11 cellular contexts compared by ENCODE assay signal in the genomic region with DNA sequence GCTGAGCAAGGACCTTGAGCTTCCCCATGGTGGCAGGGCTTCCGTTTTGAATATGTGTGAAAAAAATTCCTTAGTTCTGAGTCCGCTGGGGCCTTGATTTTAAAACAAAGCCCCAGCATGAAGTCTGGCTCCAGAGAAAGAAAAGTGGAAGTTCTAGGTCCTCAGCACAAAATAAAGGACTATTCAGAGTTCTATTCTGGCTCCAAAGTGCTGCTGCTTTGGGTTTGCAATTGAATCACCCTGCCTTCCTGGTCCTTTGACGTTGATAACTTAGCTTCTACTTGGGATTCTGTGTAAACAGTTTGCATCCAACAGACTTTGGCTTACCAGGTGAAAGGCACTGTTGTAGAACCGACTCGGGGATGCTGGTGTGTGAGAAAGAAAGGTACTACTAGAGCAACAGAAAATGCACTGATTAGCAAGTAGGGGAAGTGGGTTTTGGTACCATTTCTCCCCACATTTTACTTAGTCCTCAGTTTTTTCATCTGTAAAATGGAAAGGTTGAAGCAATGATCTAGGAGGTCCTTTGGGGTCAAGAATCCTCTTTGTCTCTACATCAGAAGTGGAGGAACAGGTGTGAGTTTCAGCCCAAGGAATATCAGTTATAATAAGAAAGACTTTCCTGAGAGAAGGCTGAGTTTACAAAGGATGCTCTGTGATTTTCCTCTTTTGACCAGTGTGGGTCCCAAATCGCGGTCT. TPM values are rescaled to one million over a fixed set of nuclear protein-coding genes. Genes with fewer than 3 reads are reported as not detected.
A peak's percentile ranks its signal among the peaks of the same experiment; 100 is the strongest.
DNase-seq lines count a peak whose midpoint lies in the region; ATAC-seq, FAIRE-seq and TF ChIP-seq lines count a peak whose summit lies in the region.
"Had no signal": no experiment of that assay in that cellular context is flagged by ENCODE, and none has a peak within 500 bp of the region (broad histone marks: within the 10 kb centered on the region; RNA-seq: fewer than 3 reads in every experiment).

No MANE protein-coding gene starts in this region.

- H3K36me3 ChIP-seq in adrenal gland (replicated peaks in 1 of 2), result no peaks in the 10 kb centered on the region
- no peaks in the 10 kb centered on the region for H3K36me3 ChIP-seq in psoas muscle (ENCODE audit: insufficient read depth in 1 of 2, low read depth in 1 of 2)
- no peaks in the 10 kb centered on the region for H3K36me3 ChIP-seq in CD4-positive, alpha-beta memory T cell (ENCODE audit: insufficient read depth, low read length)
- H3K36me3 ChIP-seq: HAP-1 had no signal

- 22% methylated on average over 7 of the region's 7 CpGs for WGBS in A549 (ENCODE audit: missing lambda C conversion rate)
- WGBS in adrenal gland, 4 donors, result 59 to 66% (median 63%) methylated on average over 7 of the region's 7 CpGs
- 67 to 72% (median 72%) methylated on average over 7 of the region's 7 CpGs for WGBS in psoas muscle, 3 donors

- CTCF ChIA-PET in A549 (lab: Yijun Ruan, JAX), result interaction anchor here (0.9 to 1.4 kb wide), 4 partner anchors 9 to 82 kb away, joined by 3 to 4 read pairs (median 4); no protein-coding TSS in a partner anchor
- CTCF ChIA-PET in CD4-positive, alpha-beta memory T cell (lab: Charles Lee; ENCODE audit: partially characterized antibody), result no interaction called here

- H3K4me1 ChIP-seq in A549, result peaks cover 77% of the 10 kb centered on the region
- H3K4me1 ChIP-seq in adrenal gland (replicated peaks in 1 of 2), result peaks cover 0 to 15% of the 10 kb centered on the region in 2 donors
- peaks cover 3% of the 10 kb centered on the region for H3K4me1 ChIP-seq in psoas muscle
- H3K4me1 ChIP-seq in CD4-positive, alpha-beta memory T cell (ENCODE audit: insufficient read depth, low read length), result no peaks in the 10 kb centered on the region
- H3K4me1 ChIP-seq: HAP-1 had no signal

- no peak for ATAC-seq in A549
- ATAC-seq in psoas muscle, result no peak
- ATAC-seq in HG03565 (IDR thresholded peaks at IDR 0.05; ENCODE audit: unreplicated experiment), result no peak

- no peak for TF ChIP-seq RAD21 in A549 (conservative IDR thresholded peaks at IDR 0.05 in 1 of 2, IDR thresholded peaks at IDR 0.05 in 1 of 2)

- no peak overlapping the region for H3K4me3 Mint-ChIP-seq in CD4-positive, alpha-beta memory T cell

- TF ChIP-seq EP300 in A549 (IDR thresholded peaks at IDR 0.05), result no peak

- H3K9me3 ChIP-seq in A549 (no peaks in the 10 kb centered on the region), adrenal gland (replicated peaks in 1 of 3) (peaks cover 0 to 4% (median 0%) of the 10 kb centered on the region in 3 donors), psoas muscle (no peaks in the 10 kb centered on the region)
- H3K9me3 ChIP-seq in CD4-positive, alpha-beta memory T cell (ENCODE audit: control insufficient read depth in 1 of 2, low read length in 2 of 2), result no peaks in the 10 kb centered on the region
- H3K9me3 ChIP-seq: HAP-1 had no signal

- H3K9me3 Mint-ChIP-seq in CD4-positive, alpha-beta memory T cell, result peaks cover 0 to 3% (median 0%) of the 10 kb centered on the region in 8 donors

- no peak overlapping the region for H3K27ac Mint-ChIP-seq in CD4-positive, alpha-beta memory T cell

- TF ChIP-seq CTCF in A549 (IDR thresholded peaks at IDR 0.05) (no peak), adrenal gland (IDR thresholded peaks at IDR 0.05) (no peak), psoas muscle (IDR thresholded peaks at IDR 0.05) (no peak)

- H3K27me3 Mint-ChIP-seq in CD4-positive, alpha-beta memory T cell, result peaks cover 14 to 16% of the 10 kb centered on the region in 2 donors

- intact Hi-C loops in adrenal gland (cut with DNase I) (no loop called here), psoas muscle (cut with DNase I) (no loop called here)
- intact Hi-C loops in CD4-positive, alpha-beta memory T cell (cut with micrococcal nuclease), result no loop called here

- H3K27me3 ChIP-seq in adrenal gland (no peaks in the 10 kb centered on the region), psoas muscle (ENCODE audit: insufficient read depth in 3 of 3, low read length in 2 of 3) (no peaks in the 10 kb centered on the region)
- H3K27me3 ChIP-seq in CD4-positive, alpha-beta memory T cell (ENCODE audit: insufficient read depth, low read length), result no peaks in the 10 kb centered on the region

- FAIRE-seq in A549 (lab: Jason Lieb, UNC), result no peak
- no peak for FAIRE-seq in HTR-8/SVneo (lab: Jason Lieb, UNC)

- peak overlapping the region; percentile 81 for H3K4me2 ChIP-seq in A549

- H3K27ac ChIP-seq in A549, result peak overlapping the region; percentile 83 to 92
- H3K27ac ChIP-seq in adrenal gland, result peak overlapping the region in 4 of 5 donors; percentile 20 to 72 (median 52)
- peak overlapping the region; percentile 24 for H3K27ac ChIP-seq in psoas muscle
- no peak overlapping the region for H3K27ac ChIP-seq in CD4-positive, alpha-beta memory T cell (ENCODE audit: low read depth, low read length)

- no peaks in the 10 kb centered on the region for H3K36me3 Mint-ChIP-seq in CD4-positive, alpha-beta memory T cell

- no peak for DNase-seq in A549 (ENCODE audit: low read depth in 1 of 2, low spot score in 1 of 2)
- no peak for DNase-seq in adrenal gland
- peak; percentile 35 for DNase-seq in iPS-NIHi7 (ENCODE audit: extremely low spot score)
- no peak for DNase-seq in psoas muscle
- no peak for DNase-seq in NCI-H2029 treated with DMSO at 0.1 percent for 48 hours (lab: John Stamatoyannopoulos, UW)
- DNase-seq in CD4-positive, alpha-beta memory T cell, result no peak
- DNase-seq in HTR-8/SVneo (ENCODE audit: insufficient read length, low spot score), result no peak
- DNase-seq: activated effector memory CD4-positive, alpha-beta T cell treated with anti-CD3 and anti-CD28 coated beads, Interleukin-2, amount 50 U/mL, for 16 hours; NCI-H1694 treated with DMSO at 0.1 percent for 48 hours had no signal

- POLR2A ChIA-PET in A549 (lab: Yijun Ruan, JAX), result interaction anchor here (1.0 to 1.4 kb wide), 2 partner anchors 12 to 16 kb away, joined by 4 to 9 read pairs; no protein-coding TSS in a partner anchor
- POLR2A ChIA-PET in CD4-positive, alpha-beta memory T cell (lab: Charles Lee; ENCODE audit: partially characterized antibody), result no interaction called here

- TF ChIP-seq POLR2A in A549 (IDR thresholded peaks at IDR 0.05; ENCODE audit: low read length) (no peak), adrenal gland (IDR thresholded peaks at IDR 0.05) (no peak)

- H3K4me3 ChIP-seq in A549, result no peak overlapping the region
- H3K4me3 ChIP-seq in adrenal gland, result no peak overlapping the region
- H3K4me3 ChIP-seq in psoas muscle, result no peak overlapping the region
- no peak overlapping the region for H3K4me3 ChIP-seq in CD4-positive, alpha-beta memory T cell (ENCODE audit: low read length in 2 of 2)
- H3K4me3 ChIP-seq: HAP-1 had no signal

- H3K4me1 Mint-ChIP-seq in CD4-positive, alpha-beta memory T cell, result no peaks in the 10 kb centered on the region

TF ChIP-seq in A549, 52 proteins besides CTCF, POLR2A, EP300 and RAD21:
- TF ChIP-seq KDM1A (IDR thresholded peaks at IDR 0.05; ENCODE audit: low read depth) (peak; percentile 85), JUNB (IDR thresholded peaks at IDR 0.05) (peak; percentile 26)
- TF ChIP-seq, protein P1, sequence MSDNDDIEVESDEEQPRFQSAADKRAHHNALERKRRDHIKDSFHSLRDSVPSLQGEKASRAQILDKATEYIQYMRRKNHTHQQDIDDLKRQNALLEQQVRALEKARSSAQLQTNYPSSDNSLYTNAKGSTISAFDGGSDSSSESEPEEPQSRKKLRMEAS (IDR thresholded peaks at IDR 0.05), result no peak
TF ChIP-seq in A549: peak in this region for 2.

RNA-seq across cellular contexts. Expression of gene IGFBP7, which starts 28.4 kb away (rescaled TPM):
- polyA plus RNA-seq in A549 (2011; rRNA removed) (120 and 133 TPM in 2 replicates), A549 (2017; fragmentation: RNase III; extraction: RNeasy Plus Mini Kit Qiagen cat#74134 plus additional on column Dnase treatment) (177 to 255 TPM (median 227 TPM) in 3 replicates), adrenal gland (100 to 1,000 TPM; 454 to 564 (median 512) TPM), psoas muscle (100 to 1,000 TPM in 1 of 3 donors, 10 to 100 TPM in 2; 82.4 to 175 (median 93.7) TPM)
- polyA plus RNA-seq in A549 (2012; cell fraction: cytosol; rRNA removed), result 149 and 189 TPM in 2 replicates
- 215 and 294 TPM in 2 replicates for polyA plus RNA-seq in A549 (2012; cell fraction: nucleus; rRNA removed)
- 26.4 and 27.2 TPM in 2 replicates for polyA minus RNA-seq in A549 (2011; rRNA and poly(A)+ RNA removed)
- total RNA-seq in adrenal gland (1,000 to 10,000 TPM in 4 of 8 donors, 100 to 1,000 TPM in 4; 315 to 1,971 (median 888) TPM), psoas muscle (100 to 1,000 TPM in 2 of 4 donors, 10 to 100 TPM in 2; 89.0 to 152 (median 101) TPM)
- not detected for total RNA-seq in CD4-positive, alpha-beta memory T cell
- not detected for polyA plus RNA-seq in CD4-positive, alpha-beta memory T cell

Comparison
In these comparisons a context has a peak if more than half of its experiments do, and no peak if none do; other contexts are left out.
1. RNA of gene IGFBP7, which starts 28.4 kb away (polyA plus RNA-seq): 454 to 564 TPM in adrenal gland, 120 to 294 TPM in A549 and 82.4 to 175 TPM in psoas muscle; not detected in CD4-positive, alpha-beta memory T cell; every median in the first group is over 10 times any median in the second.